ENCODE assay signal across 35 cellular contexts in genomic region chr10:106612381-106612780, GRCh38.
"Had no signal": no experiment of that assay in that cellular context is flagged by ENCODE, and none has a peak within 500 bp of the region (broad histone marks: within the 10 kb centered on the region; RNA-seq: fewer than 3 reads in every experiment).

No MANE protein-coding gene starts in this region.

- H3K27ac ChIP-seq: brain microvascular endothelial cell, KMS-11, Peyer's patch, RWPE1, WERI-Rb-1 had no signal

- H3K9ac ChIP-seq: KMS-11 had no signal

- H3K4me3 ChIP-seq: Peyer's patch had no signal

- H3K9me3 ChIP-seq: Peyer's patch had no signal

- H3K4me1 ChIP-seq: Peyer's patch had no signal

- H3K4me2 ChIP-seq: KMS-11 had no signal

- DNase-seq: activated CD4-positive, alpha-beta T cell treated with anti-CD3 and anti-CD28 coated beads, Interleukin-2, amount 10 ng/mL, durations not matched to agents 24 days and 14 days; activated CD4-positive, alpha-beta T cell treated with anti-CD3 and anti-CD28 coated beads, Interleukin-2, amount 50 U/mL, for 4 hours; activated CD8-positive, alpha-beta T cell treated with anti-CD3 and anti-CD28 coated beads for 36 hours; activated effector memory CD4-positive, alpha-beta T cell treated with anti-CD3 and anti-CD28 coated beads, Interleukin-2, amount 50 U/mL, for 16 hours; activated naive CD4-positive, alpha-beta T cell; activated naive CD4-positive, alpha-beta T cell treated with anti-CD3 and anti-CD28 coated beads, Interleukin-2, amount 50 U/mL, for 16 hours; activated naive CD8-positive, alpha-beta T cell treated with anti-CD3 and anti-CD28 coated beads for 36 hours; activated T-cell treated with anti-CD3 and anti-CD28 coated beads, Interleukin-2, amount 50 U/mL, for 1 hour; activated T-cell treated with anti-CD3 and anti-CD28 coated beads, Interleukin-2, amount 50 U/mL, for 72 hours; amniotic stem cell; aorta; brain microvascular endothelial cell; central memory CD4-positive, alpha-beta T cell; MM.1S; MV-4-11; NCI-H1092 treated with DMSO at 0.1 percent for 48 hours; NCI-H1417; NCI-H146; NCI-H187; NCI-H2081; NCI-H226; NCI-H446 treated with DMSO at 0.1 percent for 48 hours; NCI-H524; NCI-H69; NK-92 treated with Interleukin-12 subunit alpha and Interleukin-12 subunit beta, amount 100 ng/mL, for 24 hours; PC-3; Peyer's patch; SIG-M5; SW 1271; T-helper 1 cell; T-helper 2 cell; T-helper 9 cell; WERI-Rb-1 had no signal

- H3K27me3 ChIP-seq: brain microvascular endothelial cell, Peyer's patch had no signal

- H3K36me3 ChIP-seq: brain microvascular endothelial cell, Peyer's patch, WERI-Rb-1 had no signal
